16 cellular contexts compared by ENCODE assay signal in the genomic region with DNA sequence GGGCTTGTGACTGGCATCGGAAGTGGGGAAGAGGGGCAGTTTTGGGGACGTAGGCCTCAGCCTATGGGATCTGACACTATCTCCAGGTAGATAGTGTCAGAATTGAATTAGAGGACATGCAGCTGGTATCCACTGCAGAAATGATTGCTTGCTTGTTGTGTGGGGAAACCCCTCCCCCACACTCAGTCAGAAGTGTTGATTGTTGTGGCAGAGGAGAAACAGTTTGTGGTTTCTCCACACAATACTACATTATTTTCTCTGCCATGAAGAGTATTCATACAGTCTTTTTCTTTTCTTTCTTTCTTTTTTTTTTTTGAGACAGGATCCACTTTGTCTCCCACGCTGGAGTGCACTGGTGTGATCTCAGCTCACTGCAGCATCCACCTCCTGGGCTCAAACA.
A peak's percentile ranks its signal among the peaks of the same experiment; 100 is the strongest.
DNase-seq lines count a peak whose midpoint lies in the region; ATAC-seq and TF ChIP-seq lines count a peak whose summit lies in the region.
"Had no signal": no experiment of that assay in that cellular context is flagged by ENCODE, and none has a peak within 500 bp of the region (broad histone marks: within the 10 kb centered on the region; RNA-seq: fewer than 3 reads in every experiment).

No MANE protein-coding gene starts in this region.

- ATAC-seq in CD4-positive, alpha-beta T cell (ENCODE audit: poor library complexity), result peak; percentile 39
- peak; percentile 20 for ATAC-seq in GM21717 (IDR thresholded peaks at IDR 0.05; ENCODE audit: unreplicated experiment)

- no peak for DNase-seq in CD4-positive, alpha-beta T cell
- DNase-seq in T-helper 2 cell treated with Interferon-gamma antibody and Interleukin-4, amounts not matched to agents 5 μg/mL and 100 μg/mL, for 36 hours (ENCODE audit: low spot score), result peak; percentile 49
- DNase-seq in inferior parietal cortex (ENCODE audit: extremely low spot score) (peak; percentile 34), thyroid gland (no peak), NCI-H128 (lab: John Stamatoyannopoulos, UW; ENCODE audit: unreplicated experiment) (no peak)
- no peak for DNase-seq in effector memory CD4-positive, alpha-beta T cell
- DNase-seq: activated T-cell treated with anti-CD3 and anti-CD28 coated beads, Interleukin-2, amount 50 U/mL, for 24 hours; effector CD8-positive, alpha-beta T cell; kidney; NCI-H2171; SK-N-SH had no signal

- intact Hi-C loops in CD4-positive, alpha-beta T cell (cut with DNase I, micrococcal nuclease), result loop anchor here in 1 of 2 experiments (10.0 kb wide), 1 partner anchor 46 kb away; no protein-coding TSS in a partner anchor
- intact Hi-C loops in thyroid gland (cut with DNase I), result no loop called here

- no peaks in the 10 kb centered on the region for H3K27me3 Mint-ChIP-seq in CD4-positive, alpha-beta T cell
- peaks cover 6% of the 10 kb centered on the region for H3K27me3 Mint-ChIP-seq in T-helper 2 cell treated with Interferon-gamma antibody and Interleukin-4, amounts not matched to agents 5 μg/mL and 100 μg/mL, for 36 hours (ENCODE audit: low read depth)
- H3K27me3 Mint-ChIP-seq: activated T-cell treated with anti-CD3 and anti-CD28 coated beads, Interleukin-2, amount 50 U/mL, for 24 hours; CD4-positive, CD25-positive, alpha-beta regulatory T cell had no signal

- no peak overlapping the region for H3K4me3 ChIP-seq in thyroid gland (replicated peaks in 1 of 3)
- no peak overlapping the region for H3K4me3 ChIP-seq in effector memory CD4-positive, alpha-beta T cell (ENCODE audit: insufficient read depth, low read depth, low read length, poor library complexity, severe bottlenecking)
- H3K4me3 ChIP-seq: HAP-1 had no signal

- TF ChIP-seq POLR2A in thyroid gland (IDR thresholded peaks at IDR 0.05), result no peak

- CTCF ChIA-PET in CD4-positive, alpha-beta T cell (lab: Charles Lee), result interaction anchor here (1.2 to 1.9 kb wide), 2 partner anchors 12 to 25 kb away, joined by 3 to 5 read pairs; no protein-coding TSS in a partner anchor

- peaks cover 6 to 9% of the 10 kb centered on the region in 2 donors for H3K4me1 ChIP-seq in thyroid gland
- no peaks in the 10 kb centered on the region for H3K4me1 ChIP-seq in effector memory CD4-positive, alpha-beta T cell (ENCODE audit: control insufficient read depth, insufficient read depth, low read length, poor library complexity, severe bottlenecking)

- no peaks in the 10 kb centered on the region for H3K27me3 ChIP-seq in CD4-positive, alpha-beta T cell (ENCODE audit: control insufficient read depth, insufficient read depth, low read length)
- H3K27me3 ChIP-seq in thyroid gland, result no peaks in the 10 kb centered on the region
- H3K27me3 ChIP-seq in effector memory CD4-positive, alpha-beta T cell (replicated peaks; ENCODE audit: control insufficient read depth, insufficient read depth, low read length, poor library complexity, severe bottlenecking), result no peaks in the 10 kb centered on the region

- no peaks in the 10 kb centered on the region for H3K36me3 Mint-ChIP-seq in CD4-positive, alpha-beta T cell (ENCODE audit: low read depth)
- H3K36me3 Mint-ChIP-seq in T-helper 2 cell treated with Interferon-gamma antibody and Interleukin-4, amounts not matched to agents 5 μg/mL and 100 μg/mL, for 36 hours (ENCODE audit: low read depth), result no peaks in the 10 kb centered on the region
- H3K36me3 Mint-ChIP-seq: brain; CD4-positive, CD25-positive, alpha-beta regulatory T cell had no signal

- no peak overlapping the region for H3K27ac ChIP-seq in CD4-positive, alpha-beta T cell (ENCODE audit: low read depth, low read length)
- H3K27ac ChIP-seq in thyroid gland, result no peak overlapping the region
- H3K27ac ChIP-seq in effector memory CD4-positive, alpha-beta T cell (ENCODE audit: insufficient read depth, low read length, poor library complexity, severe bottlenecking), result no peak overlapping the region
- H3K27ac ChIP-seq: VCaP had no signal

- H3K4me1 Mint-ChIP-seq in CD4-positive, alpha-beta T cell (ENCODE audit: low read depth), result peaks cover 21% of the 10 kb centered on the region
- H3K4me1 Mint-ChIP-seq in T-helper 2 cell treated with Interferon-gamma antibody and Interleukin-4, amounts not matched to agents 5 μg/mL and 100 μg/mL, for 36 hours (ENCODE audit: low read depth), result peaks cover 24% of the 10 kb centered on the region

- no peaks in the 10 kb centered on the region for H3K36me3 ChIP-seq in thyroid gland
- H3K36me3 ChIP-seq in effector memory CD4-positive, alpha-beta T cell (ENCODE audit: control insufficient read depth, insufficient read depth, low read length), result no peaks in the 10 kb centered on the region
- H3K36me3 ChIP-seq: HAP-1 had no signal

- no peak overlapping the region for H3K27ac Mint-ChIP-seq in CD4-positive, alpha-beta T cell
- H3K27ac Mint-ChIP-seq in T-helper 2 cell treated with Interferon-gamma antibody and Interleukin-4, amounts not matched to agents 5 μg/mL and 100 μg/mL, for 36 hours, result no peak overlapping the region
- H3K27ac Mint-ChIP-seq: activated T-cell treated with anti-CD3 and anti-CD28 coated beads, Interleukin-2, amount 50 U/mL, for 24 hours; brain had no signal

- no peaks in the 10 kb centered on the region for H3K9me3 ChIP-seq in CD4-positive, alpha-beta T cell (ENCODE audit: control insufficient read depth, low read length)
- no peaks in the 10 kb centered on the region for H3K9me3 ChIP-seq in thyroid gland
- no peaks in the 10 kb centered on the region for H3K9me3 ChIP-seq in effector memory CD4-positive, alpha-beta T cell (ENCODE audit: control insufficient read depth, low read length)
- H3K9me3 ChIP-seq: HAP-1, SK-N-SH had no signal

- POLR2A ChIA-PET in CD4-positive, alpha-beta T cell (lab: Charles Lee), result interaction anchor here (0.8 to 1.7 kb wide), 6 partner anchors 10 to 114 kb away, joined by 3 to 7 read pairs (median 6); a partner anchor contains a TSS

- no peak for TF ChIP-seq CTCF in CD4-positive, alpha-beta T cell (IDR thresholded peaks at IDR 0.05)
- TF ChIP-seq CTCF in thyroid gland (IDR thresholded peaks at IDR 0.05), result no peak

- no peak overlapping the region for H3K4me3 Mint-ChIP-seq in CD4-positive, alpha-beta T cell
- peak overlapping the region; percentile 31 for H3K4me3 Mint-ChIP-seq in T-helper 2 cell treated with Interferon-gamma antibody and Interleukin-4, amounts not matched to agents 5 μg/mL and 100 μg/mL, for 36 hours
- H3K4me3 Mint-ChIP-seq: activated T-cell treated with anti-CD3 and anti-CD28 coated beads, Interleukin-2, amount 50 U/mL, for 24 hours; brain; CD4-positive, CD25-positive, alpha-beta regulatory T cell had no signal

- no peaks in the 10 kb centered on the region for H3K9me3 Mint-ChIP-seq in CD4-positive, alpha-beta T cell
- no peaks in the 10 kb centered on the region for H3K9me3 Mint-ChIP-seq in T-helper 2 cell treated with Interferon-gamma antibody and Interleukin-4, amounts not matched to agents 5 μg/mL and 100 μg/mL, for 36 hours
- H3K9me3 Mint-ChIP-seq: activated T-cell treated with anti-CD3 and anti-CD28 coated beads, Interleukin-2, amount 50 U/mL, for 24 hours had no signal

- WGBS in thyroid gland, 2 donors, result 94 to 97% methylated on average over 3 of the region's 3 CpGs

Comparison
In these comparisons a context has a peak if more than half of its experiments do, and no peak if none do; other contexts are left out.
1. DNase-seq: peak in T-helper 2 cell treated with Interferon-gamma antibody and Interleukin-4, amounts not matched to agents 5 μg/mL and 100 μg/mL, for 36 hours (single experiment) and inferior parietal cortex (single experiment); none in CD4-positive, alpha-beta T cell (0 of 10), thyroid gland (0 of 2), NCI-H128 (single experiment) and effector memory CD4-positive, alpha-beta T cell (0 of 3).